8 cellular contexts compared by ENCODE assay signal in the genomic region with DNA sequence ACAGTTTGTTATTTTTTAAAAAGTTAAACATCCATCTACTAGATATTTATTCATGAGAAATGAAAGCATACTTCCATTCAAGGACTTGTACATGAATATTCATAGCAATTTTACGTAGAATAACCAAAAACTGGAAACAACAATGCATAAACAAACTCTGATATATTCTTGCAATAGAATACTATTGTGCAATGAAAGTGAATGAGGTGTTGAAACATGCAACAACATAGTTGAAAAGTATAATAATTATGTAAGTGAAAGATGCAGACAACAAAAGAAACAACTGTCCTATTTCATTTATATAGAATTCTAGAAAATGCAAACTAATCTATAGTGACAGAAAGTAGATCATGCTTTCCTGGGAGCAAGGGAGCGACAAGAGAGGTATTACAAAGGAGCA.
"Had no signal": no experiment of that assay in that cellular context is flagged by ENCODE, and none has a peak within 500 bp of the region (broad histone marks: within the 10 kb centered on the region; RNA-seq: fewer than 3 reads in every experiment).

No MANE protein-coding gene starts in this region.

- DNase-seq: GDM1, GF-D8 had no signal

- ATAC-seq: GM12878 had no signal

- H3K4me3 ChIP-seq: GM12878 had no signal

- FAIRE-seq: G401.6, GM12878, GM12891, GM12892, GM18507, GM19239 had no signal
